In genomic region chr9:131025953-131026858, GRCh38 we compare ENCODE assay signal across 34 cellular contexts. TPM values are rescaled to one million over a fixed set of nuclear protein-coding genes. Genes with fewer than 3 reads are reported as not detected.
"Had no signal": no experiment of that assay in that cellular context is flagged by ENCODE, and none has a peak within 500 bp of the region (broad histone marks: within the 10 kb centered on the region; RNA-seq: fewer than 3 reads in every experiment).

No MANE protein-coding gene starts in this region.

- DNase-seq: activated CD4-positive, alpha-beta memory T cell treated with anti-CD3 and anti-CD28 coated beads for 36 hours; activated CD4-positive, alpha-beta T cell treated with anti-CD3 and anti-CD28 coated beads for 36 hours; activated CD4-positive, alpha-beta T cell treated with anti-CD3 and anti-CD28 coated beads, Interleukin-2, amount 10 ng/mL, durations not matched to agents 24 days and 14 days; activated CD4-positive, CD25-positive, alpha-beta regulatory T cell; activated CD4-positive, CD25-positive, alpha-beta regulatory T cell treated with anti-CD3 and anti-CD28 coated beads, Interleukin-2, amount 50 U/mL, for 72 hours; activated CD8-positive, alpha-beta memory T cell treated with anti-CD3 and anti-CD28 coated beads, Interleukin-2, amount 10 ng/mL, durations not matched to agents 7 days and 5 days; activated CD8-positive, alpha-beta memory T cell treated with anti-CD3 and anti-CD28 coated beads, Interleukin-2, amount 50 U/mL, for 4 hours; activated CD8-positive, alpha-beta T cell treated with anti-CD3 and anti-CD28 coated beads, Interleukin-2, amount 10 ng/mL, durations not matched to agents 7 days and 5 days; activated effector memory CD4-positive, alpha-beta T cell treated with anti-CD3 and anti-CD28 coated beads, Interleukin-2, amount 50 U/mL, for 16 hours; activated naive CD4-positive, alpha-beta T cell treated with anti-CD3 and anti-CD28 coated beads for 36 hours; activated naive CD8-positive, alpha-beta T cell treated with anti-CD3 and anti-CD28 coated beads for 36 hours; activated naive CD8-positive, alpha-beta T cell treated with anti-CD3 and anti-CD28 coated beads, Interleukin-2, amount 50 U/mL, for 24 hours; activated T-cell treated with anti-CD3 and anti-CD28 coated beads, Interleukin-2, amount 50 U/mL, for 1 hour; activated T-cell treated with anti-CD3 and anti-CD28 coated beads, Interleukin-2, amount 50 U/mL, for 48 hours; adrenal gland; amygdala; aorta; body of pancreas; caudate nucleus; cortex of kidney; dermis blood vessel endothelial cell; effector CD4-positive, alpha-beta T cell; effector memory CD8-positive, alpha-beta T cell; esophagus squamous epithelium; foreskin melanocyte; T-helper 2 cell had no signal

- H3K27ac Mint-ChIP-seq: activated CD4-positive, alpha-beta memory T cell treated with anti-CD3 and anti-CD28 coated beads for 36 hours; activated CD4-positive, alpha-beta T cell treated with anti-CD3 and anti-CD28 coated beads for 36 hours; activated CD4-positive, alpha-beta T cell treated with anti-CD3 and anti-CD28 coated beads, Interleukin-2, amount 10 ng/mL, durations not matched to agents 24 days and 14 days; activated CD8-positive, alpha-beta memory T cell treated with anti-CD3 and anti-CD28 coated beads, Interleukin-2, amount 10 ng/mL, durations not matched to agents 7 days and 5 days; activated CD8-positive, alpha-beta T cell treated with anti-CD3 and anti-CD28 coated beads, Interleukin-2, amount 10 ng/mL, durations not matched to agents 7 days and 5 days; activated naive CD4-positive, alpha-beta T cell treated with anti-CD3 and anti-CD28 coated beads for 36 hours; activated naive CD4-positive, alpha-beta T cell treated with anti-CD3 and anti-CD28 coated beads, Interleukin-2, amount 50 U/mL, for 24 hours; activated naive CD8-positive, alpha-beta T cell treated with anti-CD3 and anti-CD28 coated beads for 36 hours; activated naive CD8-positive, alpha-beta T cell treated with anti-CD3 and anti-CD28 coated beads, Interleukin-2, amount 50 U/mL, for 24 hours; activated T-helper 1 cell treated with anti-CD3 and anti-CD28 coated beads, Interleukin-12 subunit alpha, Interleukin-12 subunit beta, Interleukin-2, Interleukin-4 antibody, amounts not matched to agents 30 ng/mL and 10 ng/mL and 1 ng/mL, durations not matched to agents 14 hours and 24 hours and 36 hours; activated T-helper 2 cell treated with anti-CD3 and anti-CD28 coated beads, Interferon-gamma antibody, Interleukin-2, Interleukin-4, amounts not matched to agents 10 μg/mL and 5 μg/mL and 100 μg/mL, durations not matched to agents 14 hours and 24 hours and 36 hours; effector memory CD8-positive, alpha-beta T cell had no signal

- H3K4me3 ChIP-seq: adrenal gland, body of pancreas, esophagus squamous epithelium, gastroesophageal sphincter had no signal

- H3K27me3 Mint-ChIP-seq: activated CD4-positive, alpha-beta T cell treated with anti-CD3 and anti-CD28 coated beads, Interleukin-2, amount 10 ng/mL, durations not matched to agents 24 days and 14 days; activated naive CD4-positive, alpha-beta T cell treated with anti-CD3 and anti-CD28 coated beads, Interleukin-2, amount 50 U/mL, for 24 hours had no signal

- FAIRE-seq: colon, endometrium, endothelial cell of umbilical vein had no signal

- H3K4me1 ChIP-seq: adrenal gland, body of pancreas, esophagus squamous epithelium, gastroesophageal sphincter had no signal

- H3K9me3 ChIP-seq: adrenal gland, body of pancreas, esophagus squamous epithelium, gastroesophageal sphincter had no signal

- ATAC-seq: activated CD4-positive, alpha-beta T cell treated with anti-CD3 and anti-CD28 coated beads for 36 hours; activated CD8-positive, alpha-beta memory T cell treated with anti-CD3 and anti-CD28 coated beads, Interleukin-2, amount 10 ng/mL, durations not matched to agents 7 days and 5 days; activated CD8-positive, alpha-beta T cell treated with anti-CD3 and anti-CD28 coated beads, Interleukin-2, amount 10 ng/mL, durations not matched to agents 7 days and 5 days; activated naive CD8-positive, alpha-beta T cell treated with anti-CD3 and anti-CD28 coated beads, Interleukin-2, amount 50 U/mL, for 24 hours; body of pancreas; effector memory CD8-positive, alpha-beta T cell; gastroesophageal sphincter had no signal

- H3K36me3 Mint-ChIP-seq: activated CD4-positive, alpha-beta memory T cell treated with anti-CD3 and anti-CD28 coated beads for 36 hours; activated CD8-positive, alpha-beta memory T cell treated with anti-CD3 and anti-CD28 coated beads, Interleukin-2, amount 10 ng/mL, durations not matched to agents 7 days and 5 days; activated naive CD4-positive, alpha-beta T cell treated with anti-CD3 and anti-CD28 coated beads, Interleukin-2, amount 50 U/mL, for 24 hours; activated naive CD8-positive, alpha-beta T cell treated with anti-CD3 and anti-CD28 coated beads for 36 hours had no signal

- H3K27me3 ChIP-seq: adrenal gland, body of pancreas had no signal

- H3K4me1 Mint-ChIP-seq: activated CD4-positive, alpha-beta T cell treated with anti-CD3 and anti-CD28 coated beads for 36 hours; activated CD4-positive, alpha-beta T cell treated with anti-CD3 and anti-CD28 coated beads, Interleukin-2, amount 10 ng/mL, durations not matched to agents 24 days and 14 days; activated CD8-positive, alpha-beta memory T cell treated with anti-CD3 and anti-CD28 coated beads, Interleukin-2, amount 10 ng/mL, durations not matched to agents 7 days and 5 days; activated naive CD4-positive, alpha-beta T cell treated with anti-CD3 and anti-CD28 coated beads, Interleukin-2, amount 50 U/mL, for 24 hours; activated naive CD8-positive, alpha-beta T cell treated with anti-CD3 and anti-CD28 coated beads for 36 hours; activated naive CD8-positive, alpha-beta T cell treated with anti-CD3 and anti-CD28 coated beads, Interleukin-2, amount 50 U/mL, for 24 hours had no signal

- H3K27ac ChIP-seq: adrenal gland, body of pancreas, epithelial cell of prostate, esophagus squamous epithelium, gastroesophageal sphincter had no signal

- H3K4me3 Mint-ChIP-seq: activated CD4-positive, alpha-beta memory T cell treated with anti-CD3 and anti-CD28 coated beads for 36 hours; activated CD4-positive, alpha-beta T cell treated with anti-CD3 and anti-CD28 coated beads for 36 hours; activated CD4-positive, alpha-beta T cell treated with anti-CD3 and anti-CD28 coated beads, Interleukin-2, amount 10 ng/mL, durations not matched to agents 24 days and 14 days; activated CD8-positive, alpha-beta memory T cell treated with anti-CD3 and anti-CD28 coated beads, Interleukin-2, amount 10 ng/mL, durations not matched to agents 7 days and 5 days; activated CD8-positive, alpha-beta T cell treated with anti-CD3 and anti-CD28 coated beads, Interleukin-2, amount 10 ng/mL, durations not matched to agents 7 days and 5 days; activated naive CD4-positive, alpha-beta T cell treated with anti-CD3 and anti-CD28 coated beads for 36 hours; activated naive CD4-positive, alpha-beta T cell treated with anti-CD3 and anti-CD28 coated beads, Interleukin-2, amount 50 U/mL, for 24 hours; activated naive CD8-positive, alpha-beta T cell treated with anti-CD3 and anti-CD28 coated beads for 36 hours; activated naive CD8-positive, alpha-beta T cell treated with anti-CD3 and anti-CD28 coated beads, Interleukin-2, amount 50 U/mL, for 24 hours; activated T-helper 1 cell treated with anti-CD3 and anti-CD28 coated beads, Interleukin-12 subunit alpha, Interleukin-12 subunit beta, Interleukin-2, Interleukin-4 antibody, amounts not matched to agents 30 ng/mL and 10 ng/mL and 1 ng/mL, durations not matched to agents 14 hours and 24 hours and 36 hours; effector memory CD8-positive, alpha-beta T cell had no signal

- H3K9me3 Mint-ChIP-seq: activated CD4-positive, alpha-beta memory T cell treated with anti-CD3 and anti-CD28 coated beads for 36 hours; activated CD4-positive, alpha-beta T cell treated with anti-CD3 and anti-CD28 coated beads, Interleukin-2, amount 10 ng/mL, durations not matched to agents 24 days and 14 days; activated naive CD4-positive, alpha-beta T cell treated with anti-CD3 and anti-CD28 coated beads for 36 hours; activated naive CD4-positive, alpha-beta T cell treated with anti-CD3 and anti-CD28 coated beads, Interleukin-2, amount 50 U/mL, for 24 hours; activated naive CD8-positive, alpha-beta T cell treated with anti-CD3 and anti-CD28 coated beads for 36 hours; activated naive CD8-positive, alpha-beta T cell treated with anti-CD3 and anti-CD28 coated beads, Interleukin-2, amount 50 U/mL, for 24 hours; activated T-helper 1 cell treated with anti-CD3 and anti-CD28 coated beads, Interleukin-12 subunit alpha, Interleukin-12 subunit beta, Interleukin-2, Interleukin-4 antibody, amounts not matched to agents 30 ng/mL and 10 ng/mL and 1 ng/mL, durations not matched to agents 14 hours and 24 hours and 36 hours; activated T-helper 2 cell treated with anti-CD3 and anti-CD28 coated beads, Interferon-gamma antibody, Interleukin-2, Interleukin-4, amounts not matched to agents 10 μg/mL and 5 μg/mL and 100 μg/mL, durations not matched to agents 14 hours and 24 hours and 36 hours; effector memory CD8-positive, alpha-beta T cell had no signal

- H3K36me3 ChIP-seq: adrenal gland, esophagus squamous epithelium, gastroesophageal sphincter had no signal

RNA-seq across cellular contexts. Expression of gene LAMC3, which starts 17.2 kb away (rescaled TPM):
- total RNA-seq: activated CD8-positive, alpha-beta T cell treated with anti-CD3 and anti-CD28 coated beads, Interleukin-2, amount 10 ng/mL, durations not matched to agents 7 days and 5 days; activated T-helper 2 cell treated with anti-CD3 and anti-CD28 coated beads, Interferon-gamma antibody, Interleukin-2, Interleukin-4, amounts not matched to agents 10 μg/mL and 5 μg/mL and 100 μg/mL, durations not matched to agents 14 hours and 24 hours and 36 hours had no signal
